In the genomic region with DNA sequence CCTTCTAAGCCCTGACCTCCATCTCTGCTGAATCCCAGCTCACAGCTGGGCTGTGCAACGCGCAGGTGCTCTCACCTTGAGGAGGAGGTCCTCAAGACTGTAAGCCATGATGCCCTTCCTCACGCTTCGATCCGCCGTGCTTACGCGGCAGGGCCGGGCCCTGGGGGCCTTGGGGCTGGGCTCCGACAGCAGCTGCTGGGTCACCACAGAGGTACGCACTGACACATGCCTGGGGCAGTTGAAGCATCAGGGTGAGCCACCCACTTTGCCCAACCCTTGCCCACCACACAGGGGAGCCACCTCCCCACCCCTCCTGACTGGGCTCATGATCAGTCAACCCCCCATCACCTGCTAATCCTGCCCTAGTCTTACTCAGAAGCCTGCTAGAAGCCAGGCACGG, we compare ENCODE assay signal across 20 cellular contexts. TPM values are rescaled to one million over a fixed set of nuclear protein-coding genes. Genes with fewer than 3 reads are reported as not detected.
"Had no signal": no experiment of that assay in that cellular context is flagged by ENCODE, and none has a peak within 500 bp of the region (broad histone marks: within the 10 kb centered on the region; RNA-seq: fewer than 3 reads in every experiment).

No MANE protein-coding gene starts in this region.

- H3K9me3 Mint-ChIP-seq: activated naive CD4-positive, alpha-beta T cell treated with anti-CD3 and anti-CD28 coated beads, Interleukin-2, amount 50 U/mL, for 72 hours; activated T-helper 2 cell treated with anti-CD3 and anti-CD28 coated beads, Interferon-gamma antibody, Interleukin-2, Interleukin-4, amounts not matched to agents 10 μg/mL and 5 μg/mL and 100 μg/mL, durations not matched to agents 14 hours and 24 hours and 36 hours; endodermal cell; naive thymus-derived CD4-positive, alpha-beta T cell had no signal

- H3K27me3 ChIP-seq: breast epithelium, neutrophil, right atrium auricular region, suprapubic skin, upper lobe of left lung had no signal

- ATAC-seq: lower lobe of right lung; naive thymus-derived CD4-positive, alpha-beta T cell had no signal

- DNase-seq: activated CD4-positive, alpha-beta T cell treated with anti-CD3 and anti-CD28 coated beads for 48 hours; activated CD8-positive, alpha-beta memory T cell treated with anti-CD3 and anti-CD28 coated beads for 24 hours; activated T-cell treated with anti-CD3 and anti-CD28 coated beads for 4 hours; endodermal cell; erythroblast; lower lobe of right lung; naive thymus-derived CD4-positive, alpha-beta T cell; posterior cingulate gyrus had no signal

- H3K36me3 Mint-ChIP-seq: activated naive CD4-positive, alpha-beta T cell treated with anti-CD3 and anti-CD28 coated beads, Interleukin-2, amount 50 U/mL, for 72 hours; naive thymus-derived CD4-positive, alpha-beta T cell had no signal

- H3K27ac ChIP-seq: breast epithelium, lower lobe of right lung, neutrophil, right atrium auricular region, skin epidermis, suprapubic skin, upper lobe of left lung had no signal

- H3K9me3 ChIP-seq: breast epithelium, lower lobe of right lung, neutrophil, right atrium auricular region, suprapubic skin, upper lobe of left lung had no signal

- H3K4me3 ChIP-seq: breast epithelium, lower lobe of right lung, right atrium auricular region, skin epidermis, suprapubic skin, upper lobe of left lung had no signal

- H3K36me3 ChIP-seq: breast epithelium, lower lobe of right lung, neutrophil, right atrium auricular region, suprapubic skin, upper lobe of left lung had no signal

- H3K4me1 Mint-ChIP-seq: endodermal cell had no signal

- H3K27ac Mint-ChIP-seq: activated naive CD4-positive, alpha-beta T cell treated with anti-CD3 and anti-CD28 coated beads, Interleukin-2, amount 50 U/mL, for 72 hours; activated T-helper 2 cell treated with anti-CD3 and anti-CD28 coated beads, Interferon-gamma antibody, Interleukin-2, Interleukin-4, amounts not matched to agents 10 μg/mL and 5 μg/mL and 100 μg/mL, durations not matched to agents 14 hours and 24 hours and 36 hours; endodermal cell; naive thymus-derived CD4-positive, alpha-beta T cell had no signal

- H3K4me3 Mint-ChIP-seq: endodermal cell; naive thymus-derived CD4-positive, alpha-beta T cell had no signal

RNA-seq across cellular contexts. Expression of a gene that starts 3.1 kb away (rescaled TPM):
- total RNA-seq: activated naive CD4-positive, alpha-beta T cell treated with anti-CD3 and anti-CD28 coated beads, Interleukin-2, amount 50 U/mL, for 72 hours; activated T-helper 2 cell treated with anti-CD3 and anti-CD28 coated beads, Interferon-gamma antibody, Interleukin-2, Interleukin-4, amounts not matched to agents 10 μg/mL and 5 μg/mL and 100 μg/mL, durations not matched to agents 14 hours and 24 hours and 36 hours; chondrocyte; dermis microvascular lymphatic vessel endothelial cell; endodermal cell; glomerular endothelial cell; lower lobe of right lung; mononuclear cell; naive thymus-derived CD4-positive, alpha-beta T cell; upper lobe of left lung had no signal
